7 cellular contexts compared by ENCODE assay signal in genomic region chr2:97646977-97647376, GRCh38. TPM values are rescaled to one million over a fixed set of nuclear protein-coding genes. Genes with fewer than 3 reads are reported as not detected.
DNase-seq lines count a peak whose midpoint lies in the region; ATAC-seq and TF ChIP-seq lines count a peak whose summit lies in the region.

No MANE protein-coding gene starts in this region.

- H3K9me3 ChIP-seq in iPS-18c (ENCODE audit: control insufficient read depth, insufficient read depth, low read length): peaks cover 2% of the 10 kb centered on the region

- DNase-seq in HFF-Myc (ENCODE audit: extremely low read depth, low read depth) (no peak), A172 (ENCODE audit: low spot score) (no peak), AG08395 (ENCODE audit: low spot score) (no peak)
- DNase-seq in activated T-helper 1 cell treated with anti-CD3 and anti-CD28 coated beads, Interleukin-12 subunit alpha, Interleukin-12 subunit beta, Interleukin-2, Interleukin-4 antibody, amounts not matched to agents 30 ng/mL and 10 ng/mL and 1 ng/mL, durations not matched to agents 14 hours and 24 hours and 36 hours (ENCODE audit: low spot score): no peak
- DNase-seq in stimulated activated naive CD8-positive, alpha-beta T cell treated with anti-CD3 and anti-CD28 coated beads, Interleukin-15, amount 100 ng/mL, for 72 hours: no peak

- intact Hi-C loops in activated T-helper 1 cell treated with anti-CD3 and anti-CD28 coated beads, Interleukin-12 subunit alpha, Interleukin-12 subunit beta, Interleukin-2, Interleukin-4 antibody, amounts not matched to agents 30 ng/mL and 10 ng/mL and 1 ng/mL, durations not matched to agents 14 hours and 24 hours and 36 hours (cut with micrococcal nuclease): no loop called here

- H3K27ac Mint-ChIP-seq in activated T-helper 1 cell treated with anti-CD3 and anti-CD28 coated beads, Interleukin-12 subunit alpha, Interleukin-12 subunit beta, Interleukin-2, Interleukin-4 antibody, amounts not matched to agents 30 ng/mL and 10 ng/mL and 1 ng/mL, durations not matched to agents 14 hours and 24 hours and 36 hours: peak overlapping the region; percentile 79
- H3K27ac Mint-ChIP-seq in stimulated activated naive CD8-positive, alpha-beta T cell treated with anti-CD3 and anti-CD28 coated beads, Interleukin-15, amount 100 ng/mL, for 72 hours: peak overlapping the region; percentile 83 to 96

- H3K4me3 Mint-ChIP-seq in activated T-helper 1 cell treated with anti-CD3 and anti-CD28 coated beads, Interleukin-12 subunit alpha, Interleukin-12 subunit beta, Interleukin-2, Interleukin-4 antibody, amounts not matched to agents 30 ng/mL and 10 ng/mL and 1 ng/mL, durations not matched to agents 14 hours and 24 hours and 36 hours: peak overlapping the region; percentile 86
- peak overlapping the region; percentile 92 to 94 for H3K4me3 Mint-ChIP-seq in stimulated activated naive CD8-positive, alpha-beta T cell treated with anti-CD3 and anti-CD28 coated beads, Interleukin-15, amount 100 ng/mL, for 72 hours

- no peaks in the 10 kb centered on the region for H3K9me3 Mint-ChIP-seq in activated T-helper 1 cell treated with anti-CD3 and anti-CD28 coated beads, Interleukin-12 subunit alpha, Interleukin-12 subunit beta, Interleukin-2, Interleukin-4 antibody, amounts not matched to agents 30 ng/mL and 10 ng/mL and 1 ng/mL, durations not matched to agents 14 hours and 24 hours and 36 hours
- H3K9me3 Mint-ChIP-seq in stimulated activated naive CD8-positive, alpha-beta T cell treated with anti-CD3 and anti-CD28 coated beads, Interleukin-15, amount 100 ng/mL, for 72 hours: no peaks in the 10 kb centered on the region

- H3K36me3 Mint-ChIP-seq in activated T-helper 1 cell treated with anti-CD3 and anti-CD28 coated beads, Interleukin-12 subunit alpha, Interleukin-12 subunit beta, Interleukin-2, Interleukin-4 antibody, amounts not matched to agents 30 ng/mL and 10 ng/mL and 1 ng/mL, durations not matched to agents 14 hours and 24 hours and 36 hours (ENCODE audit: low read depth): peaks cover 31% of the 10 kb centered on the region

- peaks cover 29% of the 10 kb centered on the region for H3K4me1 Mint-ChIP-seq in activated T-helper 1 cell treated with anti-CD3 and anti-CD28 coated beads, Interleukin-12 subunit alpha, Interleukin-12 subunit beta, Interleukin-2, Interleukin-4 antibody, amounts not matched to agents 30 ng/mL and 10 ng/mL and 1 ng/mL, durations not matched to agents 14 hours and 24 hours and 36 hours (ENCODE audit: low read depth)
- peaks cover 22% of the 10 kb centered on the region for H3K4me1 Mint-ChIP-seq in stimulated activated naive CD8-positive, alpha-beta T cell treated with anti-CD3 and anti-CD28 coated beads, Interleukin-15, amount 100 ng/mL, for 72 hours

- peaks cover under 1% of the 10 kb centered on the region for H3K27me3 Mint-ChIP-seq in activated T-helper 1 cell treated with anti-CD3 and anti-CD28 coated beads, Interleukin-12 subunit alpha, Interleukin-12 subunit beta, Interleukin-2, Interleukin-4 antibody, amounts not matched to agents 30 ng/mL and 10 ng/mL and 1 ng/mL, durations not matched to agents 14 hours and 24 hours and 36 hours (ENCODE audit: insufficient read depth)
- H3K27me3 Mint-ChIP-seq in stimulated activated naive CD8-positive, alpha-beta T cell treated with anti-CD3 and anti-CD28 coated beads, Interleukin-15, amount 100 ng/mL, for 72 hours: no peaks in the 10 kb centered on the region

- ATAC-seq in stimulated activated naive CD8-positive, alpha-beta T cell treated with anti-CD3 and anti-CD28 coated beads, Interleukin-15, amount 100 ng/mL, for 72 hours: no peak
- ATAC-seq in HG03469 (IDR thresholded peaks at IDR 0.05; ENCODE audit: unreplicated experiment): no peak

- H3K4me3 ChIP-seq in HFF-Myc (replicated peaks; ENCODE audit: low read depth, low read length) (peak overlapping the region; percentile 76), iPS-18c (ENCODE audit: insufficient read depth, low read depth, low read length) (peak overlapping the region; percentile 99; the same call in 1 of the 2 replicates)

- no peak for TF ChIP-seq CTCF in HFF-Myc (IDR thresholded peaks at IDR 0.05; ENCODE audit: low read depth, low read length, missing control alignments)

RNA-seq across cellular contexts. Expression of gene COX5B, which starts 1.1 kb away (rescaled TPM):
- total RNA-seq in activated T-helper 1 cell treated with anti-CD3 and anti-CD28 coated beads, Interleukin-12 subunit alpha, Interleukin-12 subunit beta, Interleukin-2, Interleukin-4 antibody, amounts not matched to agents 30 ng/mL and 10 ng/mL and 1 ng/mL, durations not matched to agents 14 hours and 24 hours and 36 hours: 228 and 241 TPM in 2 replicates
- 238 and 344 TPM in 2 replicates for total RNA-seq in A172 (2014; rRNA removed; shearing (Covaris generic))

RNA-seq across cellular contexts. Expression of gene ACTR1B, which starts 16.9 kb away (rescaled TPM):
- total RNA-seq in activated T-helper 1 cell treated with anti-CD3 and anti-CD28 coated beads, Interleukin-12 subunit alpha, Interleukin-12 subunit beta, Interleukin-2, Interleukin-4 antibody, amounts not matched to agents 30 ng/mL and 10 ng/mL and 1 ng/mL, durations not matched to agents 14 hours and 24 hours and 36 hours: 101 and 102 TPM in 2 replicates
- total RNA-seq in A172 (2014; rRNA removed; shearing (Covaris generic)): 63.5 and 63.7 TPM in 2 replicates

RNA-seq across cellular contexts. Expression of gene C2orf92, which starts 22.5 kb away (rescaled TPM):
- 16.1 and 17.2 TPM in 2 replicates for total RNA-seq in activated T-helper 1 cell treated with anti-CD3 and anti-CD28 coated beads, Interleukin-12 subunit alpha, Interleukin-12 subunit beta, Interleukin-2, Interleukin-4 antibody, amounts not matched to agents 30 ng/mL and 10 ng/mL and 1 ng/mL, durations not matched to agents 14 hours and 24 hours and 36 hours
- 0.86 and 8.6 TPM in 2 replicates for total RNA-seq in A172 (2014; rRNA removed; shearing (Covaris generic))

RNA-seq across cellular contexts. Expression of gene ANKRD36B, which starts 57.3 kb away (rescaled TPM):
- total RNA-seq in activated T-helper 1 cell treated with anti-CD3 and anti-CD28 coated beads, Interleukin-12 subunit alpha, Interleukin-12 subunit beta, Interleukin-2, Interleukin-4 antibody, amounts not matched to agents 30 ng/mL and 10 ng/mL and 1 ng/mL, durations not matched to agents 14 hours and 24 hours and 36 hours: 37.9 and 39.7 TPM in 2 replicates
- 14.1 and 15.9 TPM in 2 replicates for total RNA-seq in A172 (2014; rRNA removed; shearing (Covaris generic))
